In the genomic region with DNA sequence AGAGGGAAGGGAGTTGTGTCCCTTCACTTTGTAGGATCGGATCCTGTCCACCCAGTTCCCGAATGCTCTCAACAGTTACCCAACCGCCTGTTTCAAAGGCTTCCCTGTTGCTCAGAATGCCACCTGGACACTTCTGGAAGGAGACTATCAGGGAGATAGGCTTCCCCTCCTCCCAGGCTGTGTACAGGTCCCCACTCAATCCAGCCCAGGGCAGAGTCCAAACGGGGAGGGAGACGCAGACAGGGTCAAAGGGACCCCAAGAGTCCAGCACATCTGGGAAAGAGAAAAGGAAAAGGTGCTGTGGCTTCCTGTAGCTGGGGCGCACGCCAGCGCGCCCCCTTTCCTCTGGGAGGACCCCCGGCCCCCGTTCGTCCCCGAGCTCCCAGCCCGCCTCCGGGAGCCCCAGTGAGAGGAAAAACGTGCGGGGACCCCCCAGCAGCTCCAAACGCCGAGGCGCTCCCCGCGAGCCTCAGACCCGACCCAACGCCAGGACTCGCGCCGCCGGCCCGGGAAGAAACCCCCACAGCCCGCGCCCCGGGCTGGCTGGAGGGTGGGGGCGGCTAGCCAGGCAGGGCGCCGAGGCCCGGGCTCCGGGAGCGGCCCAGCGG, we compare ENCODE assay signal across 8 cellular contexts. TPM values are rescaled to one million over a fixed set of nuclear protein-coding genes. Genes with fewer than 3 reads are reported as not detected.
DNase-seq lines count a peak whose midpoint lies in the region; ATAC-seq and TF ChIP-seq lines count a peak whose summit lies in the region.

No MANE protein-coding gene starts in this region.

- intact Hi-C loops in Right ventricle myocardium inferior (cut with DNase I) (loop anchor here (5.0 kb wide), 2 partner anchors 38 to 42 kb away; partner anchors contain the start of genes REXO4 and SURF6), breast epithelium (cut with DNase I; ENCODE audit: low total_unique reads) (no loop called here), lower leg skin (cut with DNase I; ENCODE audit: low total_unique reads) (no loop called here), tibial artery (cut with DNase I; ENCODE audit: low total_unique reads) (loop anchor here (5.0 kb wide), 1 partner anchor 42 kb away; the partner anchor contains the start of gene REXO4)

- H3K36me3 ChIP-seq in cardiac muscle cell (peaks cover 14% of the 10 kb centered on the region), NT2/D1 (ENCODE audit: insufficient read depth, insufficient read length, low read length) (peaks cover 40% of the 10 kb centered on the region), breast epithelium (no peaks in the 10 kb centered on the region), tibial artery (peaks cover 4 to 16% (median 14%) of the 10 kb centered on the region in 3 donors)

- peak overlapping the region; percentile 96 for H3K9ac ChIP-seq in NT2/D1 (ENCODE audit: insufficient read length, low read depth)

- 0 to 1% methylated on average over 15 to 28 of the region's 39 CpGs for WGBS in lower leg skin, 2 donors

- no peaks in the 10 kb centered on the region for H3K27me3 ChIP-seq in cardiac muscle cell
- H3K27me3 ChIP-seq in NT2/D1 (ENCODE audit: insufficient read depth, insufficient read length) = no peaks in the 10 kb centered on the region
- no peaks in the 10 kb centered on the region for H3K27me3 ChIP-seq in breast epithelium
- no peaks in the 10 kb centered on the region for H3K27me3 ChIP-seq in tibial artery

- TF ChIP-seq CTCF in cardiac muscle cell (IDR thresholded peaks at IDR 0.05; ENCODE audit: low read depth, low read length) (no peak), breast epithelium (IDR thresholded peaks at IDR 0.05) (no peak), lower leg skin (IDR thresholded peaks at IDR 0.05) (no peak), tibial artery (IDR thresholded peaks at IDR 0.05) (no peak)

- H3K9me3 ChIP-seq in cardiac muscle cell (ENCODE audit: low read depth) (no peaks in the 10 kb centered on the region), NT2/D1 (ENCODE audit: insufficient read depth, low read length) (no peaks in the 10 kb centered on the region), breast epithelium (no peaks in the 10 kb centered on the region), tibial artery (no peaks in the 10 kb centered on the region)

- DNase-seq in cardiac muscle cell (ENCODE audit: low read depth in 1 of 2, low spot score in 1 of 2) = peak; percentile 41 to 43
- DNase-seq in Right ventricle myocardium inferior (ENCODE audit: missing footprints) = no peak
- no peak for DNase-seq in NT2/D1 (ENCODE audit: low read depth, low spot score)
- no peak for DNase-seq in breast epithelium (ENCODE audit: low spot score in 2 of 2)
- no peak for DNase-seq in lower leg skin (ENCODE audit: low spot score in 2 of 2)
- no peak for DNase-seq in tibial artery
- DNase-seq in KG1 (lab: John Stamatoyannopoulos, UW) = no peak

- H3K27ac ChIP-seq in cardiac muscle cell = peak overlapping the region; percentile 99
- H3K27ac ChIP-seq in breast epithelium = peak overlapping the region; percentile 97 to 98
- peak overlapping the region; percentile 93 for H3K27ac ChIP-seq in tibial artery

- TF ChIP-seq POLR2A in breast epithelium (IDR thresholded peaks at IDR 0.05) (no peak), lower leg skin (IDR thresholded peaks at IDR 0.05) (no peak)

- ATAC-seq in Right ventricle myocardium inferior (no peak), HG02642 (IDR thresholded peaks at IDR 0.05; ENCODE audit: poor library complexity, unreplicated experiment) (peak; percentile 28)

- H3K4me3 ChIP-seq in cardiac muscle cell (peak overlapping the region; percentile 98), NT2/D1 (ENCODE audit: insufficient read length, low read depth) (peak overlapping the region; percentile 92), breast epithelium (peak overlapping the region; percentile 95 to 99 (median 97)), lower leg skin (ENCODE audit: low read depth, poor library complexity, severe bottlenecking) (peak overlapping the region; percentile 99), tibial artery (peak overlapping the region; percentile 94)

- H3K4me1 ChIP-seq in cardiac muscle cell (ENCODE audit: low read depth) = no peaks in the 10 kb centered on the region
- peaks cover 21% of the 10 kb centered on the region for H3K4me1 ChIP-seq in NT2/D1 (ENCODE audit: insufficient read depth, insufficient read length)
- H3K4me1 ChIP-seq in breast epithelium = peaks cover 0 to 11% of the 10 kb centered on the region in 2 donors
- peaks cover 0 to 55% (median 44%) of the 10 kb centered on the region in 4 donors for H3K4me1 ChIP-seq in tibial artery

RNA-seq across cellular contexts. Expression of gene SURF4, which starts 0.6 kb away (rescaled TPM):
- total RNA-seq in cardiac muscle cell (121 and 191 TPM in 2 replicates), Right ventricle myocardium inferior (68.4 TPM), breast epithelium (100 to 1,000 TPM; 109 to 164 (median 133) TPM), lower leg skin (100 to 1,000 TPM in 2 of 4 donors, 10 to 100 TPM in 2; 84.2 to 114 (median 100) TPM)
- polyA plus RNA-seq in cardiac muscle cell = 129 and 200 TPM in 2 replicates

RNA-seq across cellular contexts. Expression of gene STKLD1, which starts 0.9 kb away (rescaled TPM):
- total RNA-seq in cardiac muscle cell (2.0 and 2.2 TPM in 2 replicates), Right ventricle myocardium inferior (0.27 TPM), breast epithelium (1 to 10 TPM in 1 of 3 donors, under 1 TPM in 2; 0.59 to 3.9 (median 0.96) TPM), lower leg skin (1 to 10 TPM in 2 of 4 donors, under 1 TPM in 1, not detected in 1; 0.54 to 7.0 (median 3.7) TPM)
- polyA plus RNA-seq in cardiac muscle cell = 5.1 and 7.3 TPM in 2 replicates

RNA-seq across cellular contexts. Expression of gene SURF2, which starts 18.9 kb away (rescaled TPM):
- total RNA-seq in cardiac muscle cell (38.2 and 49.9 TPM in 2 replicates), Right ventricle myocardium inferior (13.2 TPM), breast epithelium (10 to 100 TPM; 16.7 to 25.9 (median 25.2) TPM), lower leg skin (10 to 100 TPM; 31.2 to 40.7 (median 35.4) TPM)
- polyA plus RNA-seq in cardiac muscle cell = 35.1 and 38.3 TPM in 2 replicates

RNA-seq across cellular contexts. Expression of gene SURF1, which starts 18.9 kb away (rescaled TPM):
- 32.9 and 38.6 TPM in 2 replicates for total RNA-seq in cardiac muscle cell
- 88.2 and 88.3 TPM in 2 replicates for polyA plus RNA-seq in cardiac muscle cell
- 62.6 TPM for total RNA-seq in Right ventricle myocardium inferior
- 10 to 100 TPM; 45.9 to 61.4 (median 46.8) TPM for total RNA-seq in breast epithelium
- 10 to 100 TPM; 20.1 to 54.3 (median 36.3) TPM for total RNA-seq in lower leg skin

RNA-seq across cellular contexts. Expression of gene RPL7A, which starts 27.2 kb away (rescaled TPM):
- 2,223 and 2,233 TPM in 2 replicates for total RNA-seq in cardiac muscle cell
- 404 and 480 TPM in 2 replicates for polyA plus RNA-seq in cardiac muscle cell
- total RNA-seq in Right ventricle myocardium inferior = 977 TPM
- total RNA-seq in breast epithelium = 1,000 to 10,000 TPM; 2,020 to 2,813 (median 2,212) TPM
- 1,000 to 10,000 TPM; 2,005 to 2,991 (median 2,631) TPM for total RNA-seq in lower leg skin

Comparison
In these comparisons a context has a peak if more than half of its experiments do, and no peak if none do; other contexts are left out.
1. DNase-seq: peak in cardiac muscle cell (2 of 2); none in Right ventricle myocardium inferior (single experiment), NT2/D1 (single experiment), breast epithelium (0 of 2), lower leg skin (0 of 2), tibial artery (0 of 2) and KG1 (single experiment).
2. intact Hi-C loops: an anchor here in Right ventricle myocardium inferior (5.0 kb wide) and tibial artery (5.0 kb wide); none called in breast epithelium and lower leg skin.
3. Peak in every context shown above with its lines, with median percentiles within 50 percentile points of each other: H3K27ac ChIP-seq and H3K4me3 ChIP-seq.